In the genomic region with DNA sequence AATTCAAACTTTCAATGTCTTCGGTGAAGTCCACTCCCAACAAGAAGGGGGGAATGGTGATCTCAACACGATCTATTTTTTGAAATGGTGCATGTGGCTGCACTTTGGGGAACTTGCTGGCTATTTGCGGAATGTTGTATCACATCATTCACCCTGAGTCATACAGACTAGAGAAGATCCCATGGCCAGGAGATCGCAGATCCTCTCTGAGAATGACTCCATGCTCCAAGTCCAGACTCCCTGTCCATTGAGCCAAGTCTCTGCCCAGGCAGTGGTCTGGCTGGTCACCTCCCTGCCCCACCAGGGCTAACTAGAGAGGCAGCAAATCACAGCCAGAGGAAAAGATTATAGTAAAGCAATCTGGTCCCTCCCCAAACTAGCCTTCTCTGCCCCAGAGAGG, we compare ENCODE assay signal across 20 cellular contexts.
DNase-seq lines count a peak whose midpoint lies in the region; ATAC-seq, FAIRE-seq and TF ChIP-seq lines count a peak whose summit lies in the region.
"Had no signal": no experiment of that assay in that cellular context is flagged by ENCODE, and none has a peak within 500 bp of the region (broad histone marks: within the 10 kb centered on the region; RNA-seq: fewer than 3 reads in every experiment).

No MANE protein-coding gene starts in this region.

- no peaks in the 10 kb centered on the region for H3K9me3 ChIP-seq in astrocyte (ENCODE audit: insufficient read depth, low read depth, low read length)
- H3K9me3 ChIP-seq: Caco-2, psoas muscle had no signal

- DNase-seq in AG08395 (ENCODE audit: low spot score) (peak; percentile 85), GM03348 (ENCODE audit: low spot score) (peak; percentile 85), astrocyte (ENCODE audit: low read depth) (peak; percentile 60), neural crest cell (ENCODE audit: low read depth, low spot score) (no peak), RKO (ENCODE audit: low spot score) (no peak), HuH-7 (ENCODE audit: low spot score) (no peak), SHP77 (lab: John Stamatoyannopoulos, UW) (no peak)
- DNase-seq: ACHN; activated CD8-positive, alpha-beta memory T cell treated with anti-CD3 and anti-CD28 coated beads for 24 hours; Caco-2; central memory CD4-positive, alpha-beta T cell; effector CD4-positive, alpha-beta T cell; GOT3; left cardiac atrium; NCI-H1694; NCI-H345; psoas muscle had no signal

- peaks cover 17% of the 10 kb centered on the region for H3K79me2 ChIP-seq in astrocyte (ENCODE audit: insufficient read depth, low read length)

- no peak overlapping the region for H2AFZ ChIP-seq in astrocyte (ENCODE audit: low read depth, low read length)

- ATAC-seq in HG02885 (IDR thresholded peaks at IDR 0.05; ENCODE audit: poor library complexity, unreplicated experiment), result no peak
- ATAC-seq: psoas muscle had no signal

- H3K27me3 Mint-ChIP-seq in astrocyte (ENCODE audit: low read depth, unreplicated experiment), result peaks cover 3% of the 10 kb centered on the region
- H3K27me3 Mint-ChIP-seq in neural crest cell (ENCODE audit: low read depth), result no peaks in the 10 kb centered on the region

- H3K4me1 Mint-ChIP-seq in astrocyte (ENCODE audit: low read depth, unreplicated experiment) (peaks cover 8% of the 10 kb centered on the region), neural crest cell (peaks cover 59% of the 10 kb centered on the region)

- peaks cover 86% of the 10 kb centered on the region for H4K20me1 ChIP-seq in astrocyte (ENCODE audit: insufficient read depth, low read length)

- peaks cover 3% of the 10 kb centered on the region for H3K4me1 ChIP-seq in astrocyte (ENCODE audit: insufficient read depth, low read length)
- H3K4me1 ChIP-seq: Caco-2 had no signal

- no peak overlapping the region for H3K27ac ChIP-seq in astrocyte (ENCODE audit: low read depth, low read length)
- H3K27ac ChIP-seq: psoas muscle had no signal

- peaks cover 16% of the 10 kb centered on the region for H3K36me3 Mint-ChIP-seq in astrocyte (ENCODE audit: low read depth, unreplicated experiment)
- no peaks in the 10 kb centered on the region for H3K36me3 Mint-ChIP-seq in neural crest cell (ENCODE audit: low read depth)

- no peak for TF ChIP-seq CTCF in astrocyte (IDR thresholded peaks at IDR 0.05; ENCODE audit: insufficient read depth, low read depth, low read length)
- no peak for TF ChIP-seq CTCF in neural crest cell (conservative IDR thresholded peaks at IDR 0.05)

- H3K27me3 ChIP-seq in astrocyte (ENCODE audit: insufficient read depth, low read length), result no peaks in the 10 kb centered on the region

- FAIRE-seq in astrocyte (lab: Jason Lieb, UNC), result no peak
- FAIRE-seq: G401.6 had no signal

- H3K36me3 ChIP-seq in astrocyte (ENCODE audit: insufficient read depth, low read length), result peaks cover 5% of the 10 kb centered on the region

- H3K9ac ChIP-seq in astrocyte (ENCODE audit: low read length), result no peak overlapping the region

- H3K27ac Mint-ChIP-seq in astrocyte (ENCODE audit: unreplicated experiment) (peak overlapping the region; percentile 75), neural crest cell (ENCODE audit: unreplicated experiment) (peak overlapping the region; percentile 57)
- H3K27ac Mint-ChIP-seq: activated T-helper 1 cell treated with anti-CD3 and anti-CD28 coated beads, Interleukin-12 subunit alpha, Interleukin-12 subunit beta, Interleukin-2, Interleukin-4 antibody, amounts not matched to agents 30 ng/mL and 10 ng/mL and 1 ng/mL, durations not matched to agents 14 hours and 24 hours and 36 hours had no signal

- no peak overlapping the region for H3K4me2 ChIP-seq in astrocyte (ENCODE audit: low read length)

- no peaks in the 10 kb centered on the region for H3K9me3 Mint-ChIP-seq in astrocyte (ENCODE audit: unreplicated experiment)
- no peaks in the 10 kb centered on the region for H3K9me3 Mint-ChIP-seq in neural crest cell
- H3K9me3 Mint-ChIP-seq: activated T-helper 1 cell treated with anti-CD3 and anti-CD28 coated beads, Interleukin-12 subunit alpha, Interleukin-12 subunit beta, Interleukin-2, Interleukin-4 antibody, amounts not matched to agents 30 ng/mL and 10 ng/mL and 1 ng/mL, durations not matched to agents 14 hours and 24 hours and 36 hours had no signal

- no peak overlapping the region for H3K4me3 ChIP-seq in astrocyte (ENCODE audit: insufficient read depth, low read depth, low read length)
- H3K4me3 ChIP-seq: psoas muscle had no signal

- H3K4me3 Mint-ChIP-seq in astrocyte (ENCODE audit: unreplicated experiment) (no peak overlapping the region), neural crest cell (no peak overlapping the region)
- H3K4me3 Mint-ChIP-seq: activated T-helper 1 cell treated with anti-CD3 and anti-CD28 coated beads, Interleukin-12 subunit alpha, Interleukin-12 subunit beta, Interleukin-2, Interleukin-4 antibody, amounts not matched to agents 30 ng/mL and 10 ng/mL and 1 ng/mL, durations not matched to agents 14 hours and 24 hours and 36 hours had no signal

Comparison
In these comparisons a context has a peak if more than half of its experiments do, and no peak if none do; other contexts are left out.
1. DNase-seq: peak in AG08395 (single experiment), GM03348 (single experiment) and astrocyte (single experiment); none in neural crest cell (single experiment), RKO (single experiment), HuH-7 (single experiment) and SHP77 (0 of 2).